Comparison of ENCODE assay signal across 1 cellular context in genomic region chr15:65384895-65385867, GRCh38.
TF ChIP-seq lines count a peak whose summit lies in the region.

No MANE protein-coding gene starts in this region.

TF ChIP-seq in HepG2, 621 proteins besides CTCF, POLR2A, EP300 and RAD21 (continued from another document and continues in another):
- peak; percentile 72; the same call in 1 of the 2 replicates for TF ChIP-seq ZFP36L1 (CRISPR knock-in tag; IDR thresholded peaks at IDR 0.05)
- TF ChIP-seq HNF1A (IDR thresholded peaks at IDR 0.05; ENCODE audit: low read depth): no peak
- TF ChIP-seq HNF1A (CRISPR knock-in tag; IDR thresholded peaks at IDR 0.05; ENCODE audit: borderline replicate concordance): 0 out of 2 replicates have a peak, but pooled peaks have one; percentile 25
- TF ChIP-seq KMT2B (CRISPR knock-in tag; IDR thresholded peaks at IDR 0.05): peak; percentile 14; the same call in 1 of the 2 replicates
- TF ChIP-seq BHLHE40 (IDR thresholded peaks at IDR 0.05; ENCODE audit: low read length): peak; percentile 33
- no peak for TF ChIP-seq CREM (IDR thresholded peaks at IDR 0.05)
- no peak for TF ChIP-seq CREM (CRISPR knock-in tag; IDR thresholded peaks at IDR 0.05)
- peak; percentile 11; the same call in 1 of the 2 replicates for TF ChIP-seq DRAP1 (CRISPR knock-in tag; IDR thresholded peaks at IDR 0.05)
- no peak for TF ChIP-seq CERS6 (CRISPR knock-in tag; IDR thresholded peaks at IDR 0.05)
- TF ChIP-seq HHEX (CRISPR knock-in tag; IDR thresholded peaks at IDR 0.05): no peak
- TF ChIP-seq TAF1 (CRISPR knock-in tag; IDR thresholded peaks at IDR 0.05): peak; percentile 43; the same call in 1 of the 2 replicates
- TF ChIP-seq HDAC1 (CRISPR knock-in tag; IDR thresholded peaks at IDR 0.05): peak; percentile 46; the same call in 1 of the 2 replicates
- peak; percentile 51 for TF ChIP-seq POLR2AphosphoS5 (IDR thresholded peaks at IDR 0.05; ENCODE audit: low read depth, low read length)
- TF ChIP-seq MYC (CRISPR knock-in tag; IDR thresholded peaks at IDR 0.05; ENCODE audit: borderline replicate concordance): peak; percentile 87; the same call in 1 of the 2 replicates
- peak; percentile 69; the same call in 1 of the 2 replicates for TF ChIP-seq ZMAT3 (CRISPR knock-in tag; conservative IDR thresholded peaks at IDR 0.05)
- peak; percentile 61 for TF ChIP-seq KMT2A (CRISPR knock-in tag; IDR thresholded peaks at IDR 0.05)
- TF ChIP-seq MIER2 (CRISPR knock-in tag; IDR thresholded peaks at IDR 0.05): no peak
- peak; percentile 49 for TF ChIP-seq SRSF1 (optimal IDR thresholded peaks at IDR 0.05; ENCODE audit: low read depth, low read length)
- no peak; the same call in 1 of the 2 replicates for TF ChIP-seq ZNF333 (CRISPR knock-in tag; IDR thresholded peaks at IDR 0.05; ENCODE audit: borderline replicate concordance)
- peak; percentile 36 for TF ChIP-seq MEF2D (CRISPR knock-in tag; IDR thresholded peaks at IDR 0.05)
- TF ChIP-seq SMC3 (IDR thresholded peaks at IDR 0.05; ENCODE audit: low read length): peak; percentile 97
- peak; percentile 65; the same call in 1 of the 2 replicates for TF ChIP-seq THAP9 (CRISPR knock-in tag; IDR thresholded peaks at IDR 0.05; ENCODE audit: borderline replicate concordance)
- no peak for TF ChIP-seq ZNF282 (IDR thresholded peaks at IDR 0.05; ENCODE audit: partially characterized antibody)
- TF ChIP-seq DMAP1 (CRISPR knock-in tag; IDR thresholded peaks at IDR 0.05): peak; percentile 63; the same call in 1 of the 2 replicates
- peak; percentile 77; the same call in 1 of the 2 replicates for TF ChIP-seq THRA (CRISPR knock-in tag; IDR thresholded peaks at IDR 0.05; ENCODE audit: borderline replicate concordance)
- 0 out of 2 replicates have a peak, but pooled peaks have one; percentile 27 for TF ChIP-seq ZNF468 (CRISPR knock-in tag; IDR thresholded peaks at IDR 0.05)
- no peak for TF ChIP-seq ZNF264 (CRISPR knock-in tag; IDR thresholded peaks at IDR 0.05)
- TF ChIP-seq ZBTB25 (CRISPR knock-in tag; IDR thresholded peaks at IDR 0.05): peak; percentile 51; the same call in 1 of the 2 replicates
- no peak for TF ChIP-seq MED8 (CRISPR knock-in tag; IDR thresholded peaks at IDR 0.05; ENCODE audit: insufficient replicate concordance)
- TF ChIP-seq ZNF263 (CRISPR knock-in tag; IDR thresholded peaks at IDR 0.05): peak; percentile 97
- peak; percentile 76 for TF ChIP-seq NR2F6 (IDR thresholded peaks at IDR 0.05)
- peak; percentile 91 for TF ChIP-seq NR2F6 (CRISPR knock-in tag; IDR thresholded peaks at IDR 0.05)
- TF ChIP-seq NFYC (CRISPR knock-in tag; IDR thresholded peaks at IDR 0.05): peak; percentile 22; the same call in 1 of the 2 replicates
- TF ChIP-seq HIC2 (CRISPR knock-in tag; IDR thresholded peaks at IDR 0.05; ENCODE audit: low read depth): 0 out of 2 replicates have a peak, but pooled peaks have one; percentile 15
- no peak for TF ChIP-seq ZFP36L2 (CRISPR knock-in tag; IDR thresholded peaks at IDR 0.05)
- 0 out of 2 replicates have a peak, but pooled peaks have one; percentile 29 for TF ChIP-seq ZC3H13 (CRISPR knock-in tag; IDR thresholded peaks at IDR 0.05)
- peak; percentile 7 for TF ChIP-seq SKI (IDR thresholded peaks at IDR 0.05; ENCODE audit: partially characterized antibody)
- TF ChIP-seq ARID5B (CRISPR knock-in tag; IDR thresholded peaks at IDR 0.05): peak; percentile 9; the same call in 1 of the 2 replicates
- no peak for TF ChIP-seq MAFG (CRISPR knock-in tag; IDR thresholded peaks at IDR 0.05)
- TF ChIP-seq RARA (CRISPR knock-in tag; IDR thresholded peaks at IDR 0.05): peak; percentile 31; the same call in 1 of the 2 replicates
- TF ChIP-seq MIER3 (CRISPR knock-in tag; IDR thresholded peaks at IDR 0.05; ENCODE audit: borderline replicate concordance): 0 out of 2 replicates have a peak, but pooled peaks have one; percentile 47
- TF ChIP-seq MYPOP (CRISPR knock-in tag; IDR thresholded peaks at IDR 0.05): peak; percentile 59; the same call in 1 of the 2 replicates
- peak; percentile 64; the same call in 1 of the 2 replicates for TF ChIP-seq ZNF331 (CRISPR knock-in tag; IDR thresholded peaks at IDR 0.05)
- TF ChIP-seq THAP8 (CRISPR knock-in tag; IDR thresholded peaks at IDR 0.05; ENCODE audit: borderline replicate concordance): no peak
- TF ChIP-seq ZNF747 (CRISPR knock-in tag; IDR thresholded peaks at IDR 0.05; ENCODE audit: borderline replicate concordance): 0 out of 2 replicates have a peak, but pooled peaks have one; percentile 17
- peak; percentile 66; the same call in 1 of the 2 replicates for TF ChIP-seq ZNF232 (CRISPR knock-in tag; IDR thresholded peaks at IDR 0.05; ENCODE audit: borderline replicate concordance)
